10 cellular contexts compared by ENCODE assay signal in genomic region chr9:133619791-133620190, GRCh38. TPM values are rescaled to one million over a fixed set of nuclear protein-coding genes. Genes with fewer than 3 reads are reported as not detected.
DNase-seq lines count a peak whose midpoint lies in the region; ATAC-seq, FAIRE-seq and TF ChIP-seq lines count a peak whose summit lies in the region.
"Had no signal": no experiment of that assay in that cellular context is flagged by ENCODE, and none has a peak within 500 bp of the region (broad histone marks: within the 10 kb centered on the region; RNA-seq: fewer than 3 reads in every experiment).

No MANE protein-coding gene starts in this region.

- TF ChIP-seq POLR2A in GM12892 (IDR thresholded peaks at IDR 0.05; ENCODE audit: low read depth, low read length): no peak

- H3K27ac Mint-ChIP-seq in activated naive CD4-positive, alpha-beta T cell treated with anti-CD3 and anti-CD28 coated beads, Interleukin-2, amount 10 ng/mL, durations not matched to agents 7 days and 5 days: no peak overlapping the region

- no peaks in the 10 kb centered on the region for H3K36me3 Mint-ChIP-seq in activated naive CD4-positive, alpha-beta T cell treated with anti-CD3 and anti-CD28 coated beads, Interleukin-2, amount 10 ng/mL, durations not matched to agents 7 days and 5 days

- peaks cover 46% of the 10 kb centered on the region for H3K27me3 Mint-ChIP-seq in activated naive CD4-positive, alpha-beta T cell treated with anti-CD3 and anti-CD28 coated beads, Interleukin-2, amount 10 ng/mL, durations not matched to agents 7 days and 5 days

- FAIRE-seq in GM12892 (lab: Jason Lieb, UNC): no peak

- ATAC-seq in GM19452 (IDR thresholded peaks at IDR 0.05; ENCODE audit: unreplicated experiment) (no peak), HG03520 (IDR thresholded peaks at IDR 0.05; ENCODE audit: unreplicated experiment) (no peak)
- ATAC-seq: Panc1 had no signal

- H3K4me3 Mint-ChIP-seq in activated naive CD4-positive, alpha-beta T cell treated with anti-CD3 and anti-CD28 coated beads, Interleukin-2, amount 10 ng/mL, durations not matched to agents 7 days and 5 days: no peak overlapping the region

- DNase-seq in EH (ENCODE audit: low read depth) (peak; percentile 0), SW480 (ENCODE audit: low spot score) (peak; percentile 62), GM12892 (ENCODE audit: insufficient read length) (no peak), cerebellar cortex (ENCODE audit: low spot score) (no peak)
- peak; percentile 76 for DNase-seq in activated naive CD4-positive, alpha-beta T cell treated with anti-CD3 and anti-CD28 coated beads, Interleukin-2, amount 10 ng/mL, durations not matched to agents 7 days and 5 days
- peak; percentile 40 for DNase-seq in stimulated activated CD4-positive, alpha-beta T cell treated with anti-CD3 and anti-CD28 coated beads, Interleukin-1b, Interleukin-23, amount 100 ng/mL, for 48 hours
- DNase-seq: GF-D8 had no signal

- CTCF ChIA-PET in activated naive CD4-positive, alpha-beta T cell treated with anti-CD3 and anti-CD28 coated beads, Interleukin-2, amount 10 ng/mL, durations not matched to agents 7 days and 5 days (lab: Charles Lee): interaction anchor here (0.9 to 1.4 kb wide), 3 partner anchors 30 to 107 kb away, joined by 3 to 4 read pairs (median 3); no protein-coding TSS in a partner anchor

- peaks cover 33% of the 10 kb centered on the region for H3K4me1 Mint-ChIP-seq in activated naive CD4-positive, alpha-beta T cell treated with anti-CD3 and anti-CD28 coated beads, Interleukin-2, amount 10 ng/mL, durations not matched to agents 7 days and 5 days

- peaks cover 1% of the 10 kb centered on the region for H3K9me3 Mint-ChIP-seq in activated naive CD4-positive, alpha-beta T cell treated with anti-CD3 and anti-CD28 coated beads, Interleukin-2, amount 10 ng/mL, durations not matched to agents 7 days and 5 days

RNA-seq across cellular contexts. Expression of gene FAM163B, which starts 10.6 kb away (rescaled TPM):
- polyA plus RNA-seq in GM12892 (2012; ENCODE audit: missing spikeins): not detected

RNA-seq across cellular contexts. Expression of gene DBH, which starts 16.4 kb away (rescaled TPM):
- not detected for polyA plus RNA-seq in GM12892 (2012; ENCODE audit: missing spikeins)

Comparison
In these comparisons a context has a peak if more than half of its experiments do, and no peak if none do; other contexts are left out.
1. DNase-seq: peak in EH (single experiment), SW480 (single experiment), activated naive CD4-positive, alpha-beta T cell treated with anti-CD3 and anti-CD28 coated beads, Interleukin-2, amount 10 ng/mL, durations not matched to agents 7 days and 5 days (single experiment) and stimulated activated CD4-positive, alpha-beta T cell treated with anti-CD3 and anti-CD28 coated beads, Interleukin-1b, Interleukin-23, amount 100 ng/mL, for 48 hours (single experiment); none in GM12892 (single experiment) and cerebellar cortex (single experiment).